ENCODE assay signal across 16 cellular contexts in genomic region chr12:2115101-2115845, GRCh38.
DNase-seq lines count a peak whose midpoint lies in the region; ATAC-seq and TF ChIP-seq lines count a peak whose summit lies in the region.
"Had no signal": no experiment of that assay in that cellular context is flagged by ENCODE, and none has a peak within 500 bp of the region (broad histone marks: within the 10 kb centered on the region; RNA-seq: fewer than 3 reads in every experiment).

No MANE protein-coding gene starts in this region.

- no CpG with 5 or more reads among the region's 31 CpGs for WGBS in neuronal stem cell (ENCODE audit: extremely low coverage in 2 of 2, insufficient read length in 2 of 2, insufficient replicate concordance in 1 of 2), 2 donors
- 96% methylated on average over 31 of the region's 31 CpGs for WGBS in sigmoid colon, 2 donors

- ATAC-seq in RWPE2 (ENCODE audit: low read depth) (no peak), GM19395 (IDR thresholded peaks at IDR 0.05; ENCODE audit: unreplicated experiment) (no peak), HG02840 (IDR thresholded peaks at IDR 0.05; ENCODE audit: low FRiP score, unreplicated experiment) (no peak)
- ATAC-seq in activated T-helper 17 cell treated with anti-CD3 and anti-CD28 coated beads, Interleukin-2, amount 50 U/mL, for 72 hours (replicated peaks): no peak

- H2BK15ac ChIP-seq in neuronal stem cell (ENCODE audit: low read length): no peak overlapping the region

- TF ChIP-seq POLR2A in sigmoid colon (IDR thresholded peaks at IDR 0.05): no peak

- no peaks in the 10 kb centered on the region for H3K79me1 ChIP-seq in neuronal stem cell (ENCODE audit: low read depth, low read length)

- DNase-seq in RWPE2 (ENCODE audit: low spot score): peak; percentile 64
- no peak for DNase-seq in neuronal stem cell (ENCODE audit: low spot score)
- DNase-seq in sigmoid colon: peak; percentile 58
- no peak for DNase-seq in A673 (ENCODE audit: low spot score)
- DNase-seq: CD4-positive, alpha-beta memory T cell; DMS153; DMS79 treated with DMSO at 0.1 percent for 48 hours; GF-D8; GOT3; H9 had no signal

- peaks cover 3% of the 10 kb centered on the region for H3K9me3 Mint-ChIP-seq in activated T-helper 17 cell treated with anti-CD3 and anti-CD28 coated beads, Interleukin-2, amount 50 U/mL, for 72 hours
- H3K9me3 Mint-ChIP-seq: CD4-positive, alpha-beta memory T cell; H9 had no signal

- no peak overlapping the region for H2BK5ac ChIP-seq in neuronal stem cell (ENCODE audit: low read length)

- no peak overlapping the region for H3K4me3 ChIP-seq in RWPE2 (ENCODE audit: severe bottlenecking)
- H3K4me3 ChIP-seq in neuronal stem cell (ENCODE audit: low read length in 2 of 2): no peak overlapping the region
- H3K4me3 ChIP-seq in sigmoid colon: no peak overlapping the region
- no peak overlapping the region for H3K4me3 ChIP-seq in A673 (ENCODE audit: low read depth, low read length, poor library complexity, severe bottlenecking)
- H3K4me3 ChIP-seq: BLaER1 had no signal

- H3K4me1 Mint-ChIP-seq in activated T-helper 17 cell treated with anti-CD3 and anti-CD28 coated beads, Interleukin-2, amount 50 U/mL, for 72 hours: no peaks in the 10 kb centered on the region
- H3K4me1 Mint-ChIP-seq: CD14-positive monocyte; CD4-positive, alpha-beta memory T cell; H9 had no signal

- H3K18ac ChIP-seq in neuronal stem cell (ENCODE audit: low read length): peak overlapping the region; percentile 68

- TF ChIP-seq EP300 in sigmoid colon (IDR thresholded peaks at IDR 0.05): no peak

- H3K27ac ChIP-seq in RWPE2 (ENCODE audit: poor library complexity, severe bottlenecking): no peak overlapping the region
- no peak overlapping the region for H3K27ac ChIP-seq in neuronal stem cell (replicated peaks; ENCODE audit: low read length)
- H3K27ac ChIP-seq in sigmoid colon: peak overlapping the region in 3 of 4 donors; percentile 65 to 84 (median 76)
- H3K27ac ChIP-seq in A673 (ENCODE audit: low read depth, low read length, poor library complexity, severe bottlenecking): no peak overlapping the region
- H3K27ac ChIP-seq: BLaER1, HL-60 had no signal

- peak overlapping the region; percentile 32 for H3K27ac Mint-ChIP-seq in activated T-helper 17 cell treated with anti-CD3 and anti-CD28 coated beads, Interleukin-2, amount 50 U/mL, for 72 hours
- H3K27ac Mint-ChIP-seq: CD14-positive monocyte; CD4-positive, alpha-beta memory T cell had no signal

- no peak overlapping the region for H2BK120ac ChIP-seq in neuronal stem cell (ENCODE audit: low read depth, low read length)

- peak overlapping the region; percentile 31 for H3K23ac ChIP-seq in neuronal stem cell (ENCODE audit: low read depth, low read length, poor library complexity)

- H3K4me1 ChIP-seq in RWPE2 (ENCODE audit: insufficient read depth, poor library complexity, severe bottlenecking): no peaks in the 10 kb centered on the region
- H3K4me1 ChIP-seq in neuronal stem cell (ENCODE audit: control insufficient read depth in 2 of 2, insufficient read depth in 1 of 2, low read depth in 1 of 2, low read length in 2 of 2): peaks cover 0 to 3% of the 10 kb centered on the region in 2 donors
- peaks cover 0 to 89% (median 81%) of the 10 kb centered on the region in 4 donors for H3K4me1 ChIP-seq in sigmoid colon
- no peaks in the 10 kb centered on the region for H3K4me1 ChIP-seq in A673 (ENCODE audit: insufficient read depth, low read length, poor library complexity, severe bottlenecking)

- POLR2A ChIA-PET in A673 (lab: Charles Lee; ENCODE audit: low non-redundant PET): no interaction called here

- no peak overlapping the region for H3K4ac ChIP-seq in neuronal stem cell (ENCODE audit: low read length)

- peaks cover 4% of the 10 kb centered on the region for H3K27me3 Mint-ChIP-seq in activated T-helper 17 cell treated with anti-CD3 and anti-CD28 coated beads, Interleukin-2, amount 50 U/mL, for 72 hours

- BruUV-seq in A673 (replicated peaks; lab: Mats Ljungman, UMichigan): no TSS peak

- peaks cover 28% of the 10 kb centered on the region for H3K27me3 ChIP-seq in RWPE2 (ENCODE audit: insufficient read depth, poor library complexity, severe bottlenecking)
- peaks cover 0 to 4% (median 0%) of the 10 kb centered on the region in 3 experiments for H3K27me3 ChIP-seq in neuronal stem cell (ENCODE audit: control insufficient read depth in 3 of 3, insufficient read depth in 3 of 3, low read depth in 1 of 3, low read length in 3 of 3)
- no peaks in the 10 kb centered on the region for H3K27me3 ChIP-seq in sigmoid colon
- H3K27me3 ChIP-seq in A673 (replicated peaks; ENCODE audit: insufficient read depth, low read depth, low read length, poor library complexity): no peaks in the 10 kb centered on the region
- H3K27me3 ChIP-seq: BLaER1 had no signal

- H3K4me3 Mint-ChIP-seq in activated T-helper 17 cell treated with anti-CD3 and anti-CD28 coated beads, Interleukin-2, amount 50 U/mL, for 72 hours: no peak overlapping the region
- H3K4me3 Mint-ChIP-seq: CD14-positive monocyte; CD4-positive, alpha-beta memory T cell; H9 had no signal

- H3K4me2 ChIP-seq in neuronal stem cell (ENCODE audit: insufficient read depth, low read length, poor library complexity, severe bottlenecking): no peak overlapping the region
- H3K4me2 ChIP-seq: BLaER1 had no signal

- no peak overlapping the region for H4K8ac ChIP-seq in neuronal stem cell (ENCODE audit: low read depth, low read length)

- TF ChIP-seq CTCF in RWPE2 (IDR thresholded peaks at IDR 0.05; ENCODE audit: poor library complexity, severe bottlenecking): no peak
- TF ChIP-seq CTCF in sigmoid colon (IDR thresholded peaks at IDR 0.05): no peak
- no peak for TF ChIP-seq CTCF in A673 (conservative IDR thresholded peaks at IDR 0.05; ENCODE audit: low read depth, low read length)

- CTCF ChIA-PET in A673 (lab: Charles Lee): no interaction called here

- H2AK5ac ChIP-seq in neuronal stem cell (ENCODE audit: low read depth, low read length): peak overlapping the region; percentile 76

- intact Hi-C loops in sigmoid colon (cut with DNase I) (no loop called here), A673 (cut with micrococcal nuclease; ENCODE audit: unreplicated experiment) (no loop called here)

- no peaks in the 10 kb centered on the region for H3K36me3 Mint-ChIP-seq in activated T-helper 17 cell treated with anti-CD3 and anti-CD28 coated beads, Interleukin-2, amount 50 U/mL, for 72 hours (ENCODE audit: low read depth)
- H3K36me3 Mint-ChIP-seq: CD14-positive monocyte; CD4-positive, alpha-beta memory T cell had no signal

- peak overlapping the region; percentile 63 for H3K14ac ChIP-seq in neuronal stem cell (ENCODE audit: low read length)

- peak overlapping the region; percentile 19 for H2BK12ac ChIP-seq in neuronal stem cell (ENCODE audit: low read length)

- peak overlapping the region; percentile 56 for H4K91ac ChIP-seq in neuronal stem cell (ENCODE audit: low read depth, low read length, poor library complexity)

- H3K9me3 ChIP-seq in RWPE2 (ENCODE audit: severe bottlenecking) (no peaks in the 10 kb centered on the region), neuronal stem cell (replicated peaks in 1 of 2; ENCODE audit: control insufficient read depth in 2 of 2, insufficient read depth in 1 of 2, low read depth in 1 of 2, low read length in 2 of 2) (no peaks in the 10 kb centered on the region), sigmoid colon (no peaks in the 10 kb centered on the region), A673 (ENCODE audit: low read depth, low read length, poor library complexity, severe bottlenecking) (no peaks in the 10 kb centered on the region)
- H3K9me3 ChIP-seq: BLaER1 had no signal

- H3K9ac ChIP-seq in neuronal stem cell (ENCODE audit: low read depth, low read length, poor library complexity): no peak overlapping the region
- H3K9ac ChIP-seq: BLaER1 had no signal

- no peak overlapping the region for H2AFZ ChIP-seq in neuronal stem cell (ENCODE audit: low read length)

- H3K36me3 ChIP-seq in RWPE2 (ENCODE audit: low read depth): no peaks in the 10 kb centered on the region
- no peaks in the 10 kb centered on the region for H3K36me3 ChIP-seq in neuronal stem cell (replicated peaks in 1 of 2; ENCODE audit: control insufficient read depth in 2 of 2, insufficient read depth in 2 of 2, low read length in 2 of 2)
- H3K36me3 ChIP-seq in sigmoid colon: peaks cover 0 to 16% (median 3%) of the 10 kb centered on the region in 4 donors
- H3K36me3 ChIP-seq in A673 (ENCODE audit: insufficient read depth, low read length, poor library complexity, severe bottlenecking): no peaks in the 10 kb centered on the region
- H3K36me3 ChIP-seq: BLaER1 had no signal

Comparison
In these comparisons a context has a peak if more than half of its experiments do, and no peak if none do; other contexts are left out.
1. DNase-seq: peak in RWPE2 (single experiment) and sigmoid colon (single experiment); none in neuronal stem cell (single experiment) and A673 (single experiment).
2. H3K27ac ChIP-seq: peak in sigmoid colon (3 of 4); none in RWPE2 (single experiment), neuronal stem cell (single experiment) and A673 (single experiment).